ENCODE assay signal across 15 cellular contexts in genomic region chrX:133781174-133781573, GRCh38.
"Had no signal": no experiment of that assay in that cellular context is flagged by ENCODE, and none has a peak within 500 bp of the region (broad histone marks: within the 10 kb centered on the region; RNA-seq: fewer than 3 reads in every experiment).

No MANE protein-coding gene starts in this region.

- H3K27me3 Mint-ChIP-seq: activated CD4-positive, alpha-beta T cell treated with anti-CD3 and anti-CD28 coated beads, Interleukin-2, amount 10 ng/mL, durations not matched to agents 7 days and 5 days; activated naive CD4-positive, alpha-beta T cell treated with anti-CD3 and anti-CD28 coated beads, Interleukin-2, amount 10 ng/mL, durations not matched to agents 7 days and 5 days; stimulated activated naive CD8-positive, alpha-beta T cell treated with anti-CD3 and anti-CD28 coated beads, Interleukin-15, amount 100 ng/mL, for 72 hours; T-helper 17 cell had no signal

- H3K36me3 ChIP-seq: lower lobe of right lung, sigmoid colon had no signal

- H3K4me1 Mint-ChIP-seq: activated CD4-positive, alpha-beta T cell treated with anti-CD3 and anti-CD28 coated beads, Interleukin-2, amount 10 ng/mL, durations not matched to agents 7 days and 5 days; activated naive CD4-positive, alpha-beta T cell treated with anti-CD3 and anti-CD28 coated beads, Interleukin-2, amount 10 ng/mL, durations not matched to agents 7 days and 5 days; stimulated activated naive CD8-positive, alpha-beta T cell treated with anti-CD3 and anti-CD28 coated beads, Interleukin-15, amount 100 ng/mL, for 72 hours had no signal

- H2AFZ ChIP-seq: hepatocyte had no signal

- H3K4me3 ChIP-seq: body of pancreas, hepatocyte, lower lobe of right lung, sigmoid colon, testis had no signal

- H3K4me2 ChIP-seq: hepatocyte had no signal

- H3K36me3 Mint-ChIP-seq: activated naive CD4-positive, alpha-beta T cell treated with anti-CD3 and anti-CD28 coated beads, Interleukin-2, amount 10 ng/mL, durations not matched to agents 7 days and 5 days had no signal

- H3K27ac ChIP-seq: body of pancreas, hepatocyte, lower lobe of right lung, sigmoid colon, testis had no signal

- DNase-seq: activated CD4-positive, alpha-beta T cell treated with anti-CD3 and anti-CD28 coated beads, Interleukin-2, amount 10 ng/mL, durations not matched to agents 7 days and 5 days; activated CD4-positive, CD25-positive, alpha-beta regulatory T cell; activated naive CD4-positive, alpha-beta T cell treated with anti-CD3 and anti-CD28 coated beads, Interleukin-2, amount 10 ng/mL, durations not matched to agents 7 days and 5 days; activated T-cell treated with anti-CD3 and anti-CD28 coated beads for 4 hours; body of pancreas; effector memory CD8-positive, alpha-beta T cell; lower lobe of right lung; sigmoid colon; stimulated activated CD4-positive, alpha-beta T cell treated with anti-CD3 and anti-CD28 coated beads, Interleukin-2, amount 100 ng/mL, for 48 hours; stimulated activated CD8-positive, alpha-beta memory T cell treated with anti-CD3 and anti-CD28 coated beads, Interleukin-4, amount 100 ng/mL, for 48 hours; stimulated activated naive CD8-positive, alpha-beta T cell treated with anti-CD3 and anti-CD28 coated beads, Interleukin-15, amount 100 ng/mL, for 72 hours; T-helper 17 cell; testis had no signal

- H3K27me3 ChIP-seq: body of pancreas, hepatocyte, sigmoid colon, testis had no signal

- H3K9me3 ChIP-seq: body of pancreas, lower lobe of right lung, sigmoid colon, testis had no signal

- H3K9me3 Mint-ChIP-seq: activated CD4-positive, alpha-beta T cell treated with anti-CD3 and anti-CD28 coated beads, Interleukin-2, amount 10 ng/mL, durations not matched to agents 7 days and 5 days; activated naive CD4-positive, alpha-beta T cell treated with anti-CD3 and anti-CD28 coated beads, Interleukin-2, amount 10 ng/mL, durations not matched to agents 7 days and 5 days; activated T-helper 2 cell treated with anti-CD3 and anti-CD28 coated beads, Interferon-gamma antibody, Interleukin-2, Interleukin-4, amounts not matched to agents 10 μg/mL and 5 μg/mL and 100 μg/mL, durations not matched to agents 14 hours and 24 hours and 36 hours; effector memory CD8-positive, alpha-beta T cell; stimulated activated naive CD8-positive, alpha-beta T cell treated with anti-CD3 and anti-CD28 coated beads, Interleukin-15, amount 100 ng/mL, for 72 hours had no signal

- ATAC-seq: body of pancreas; effector memory CD8-positive, alpha-beta T cell; lower lobe of right lung; stimulated activated naive CD8-positive, alpha-beta T cell treated with anti-CD3 and anti-CD28 coated beads, Interleukin-15, amount 100 ng/mL, for 72 hours; T-helper 17 cell had no signal

- H3K4me3 Mint-ChIP-seq: activated CD4-positive, alpha-beta T cell treated with anti-CD3 and anti-CD28 coated beads, Interleukin-2, amount 10 ng/mL, durations not matched to agents 7 days and 5 days; activated naive CD4-positive, alpha-beta T cell treated with anti-CD3 and anti-CD28 coated beads, Interleukin-2, amount 10 ng/mL, durations not matched to agents 7 days and 5 days; effector memory CD8-positive, alpha-beta T cell; stimulated activated naive CD8-positive, alpha-beta T cell treated with anti-CD3 and anti-CD28 coated beads, Interleukin-15, amount 100 ng/mL, for 72 hours; T-helper 17 cell had no signal

- H3K4me1 ChIP-seq: body of pancreas, lower lobe of right lung, sigmoid colon, testis had no signal

- H3K27ac Mint-ChIP-seq: activated CD4-positive, alpha-beta T cell treated with anti-CD3 and anti-CD28 coated beads, Interleukin-2, amount 10 ng/mL, durations not matched to agents 7 days and 5 days; activated naive CD4-positive, alpha-beta T cell treated with anti-CD3 and anti-CD28 coated beads, Interleukin-2, amount 10 ng/mL, durations not matched to agents 7 days and 5 days; activated T-helper 2 cell treated with anti-CD3 and anti-CD28 coated beads, Interferon-gamma antibody, Interleukin-2, Interleukin-4, amounts not matched to agents 10 μg/mL and 5 μg/mL and 100 μg/mL, durations not matched to agents 14 hours and 24 hours and 36 hours; effector memory CD8-positive, alpha-beta T cell; stimulated activated naive CD8-positive, alpha-beta T cell treated with anti-CD3 and anti-CD28 coated beads, Interleukin-15, amount 100 ng/mL, for 72 hours; T-helper 17 cell had no signal
